In the genomic region with DNA sequence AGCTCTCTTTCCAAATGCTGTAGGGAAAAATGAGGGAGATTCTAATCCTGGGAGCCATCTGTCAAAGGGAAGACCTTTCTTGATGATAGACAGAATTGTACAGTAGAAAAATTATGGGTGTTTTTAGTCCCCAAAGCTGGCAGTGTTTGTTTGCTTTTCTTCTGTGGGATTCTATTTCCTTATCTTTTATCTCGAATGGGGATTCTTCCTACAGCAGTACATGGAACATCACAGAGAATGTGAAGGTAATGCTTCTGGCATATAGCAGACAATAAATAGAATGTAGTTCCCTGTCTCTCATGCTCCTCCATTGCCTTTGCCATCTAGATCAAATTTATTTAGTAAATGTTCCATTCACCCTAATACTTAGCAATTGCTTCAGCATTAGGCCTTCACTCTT, we compare ENCODE assay signal across 15 cellular contexts.
DNase-seq lines count a peak whose midpoint lies in the region; ATAC-seq and TF ChIP-seq lines count a peak whose summit lies in the region.
"Had no signal": no experiment of that assay in that cellular context is flagged by ENCODE, and none has a peak within 500 bp of the region (broad histone marks: within the 10 kb centered on the region; RNA-seq: fewer than 3 reads in every experiment).

No MANE protein-coding gene starts in this region.

- H3K27ac Mint-ChIP-seq in osteocyte (ENCODE audit: unreplicated experiment), result peak overlapping the region; percentile 46
- H3K27ac Mint-ChIP-seq: CD4-positive, CD25-positive, alpha-beta regulatory T cell; CD8-positive, alpha-beta memory T cell had no signal

- H3K36me3 ChIP-seq in ascending aorta (no peaks in the 10 kb centered on the region), aorta (ENCODE audit: control insufficient read depth in 1 of 2, insufficient read depth in 2 of 2, low read length in 1 of 2) (no peaks in the 10 kb centered on the region), A673 (ENCODE audit: insufficient read depth, low read length, poor library complexity, severe bottlenecking) (no peaks in the 10 kb centered on the region)
- H3K36me3 ChIP-seq: BE2C had no signal

- H3K9me3 ChIP-seq in ascending aorta (no peaks in the 10 kb centered on the region), aorta (ENCODE audit: control insufficient read depth, low read length) (no peaks in the 10 kb centered on the region), A673 (ENCODE audit: low read depth, low read length, poor library complexity, severe bottlenecking) (no peaks in the 10 kb centered on the region)
- H3K9me3 ChIP-seq: BE2C had no signal

- no TSS peak for BruUV-seq in A673 (replicated peaks; lab: Mats Ljungman, UMichigan)

- H3K4me1 ChIP-seq in ascending aorta (peaks cover 0 to 33% of the 10 kb centered on the region in 2 donors), aorta (ENCODE audit: control insufficient read depth in 1 of 2, insufficient read depth in 2 of 2, low read length in 2 of 2) (peaks cover 5 to 14% of the 10 kb centered on the region in 2 donors), A673 (ENCODE audit: insufficient read depth, low read length, poor library complexity, severe bottlenecking) (peaks cover 7% of the 10 kb centered on the region)

- peak overlapping the region; percentile 68 to 74 for H3K27ac ChIP-seq in ascending aorta
- peak overlapping the region; percentile 21 to 54 for H3K27ac ChIP-seq in aorta (ENCODE audit: low read depth in 1 of 2, low read length in 2 of 2)
- no peak overlapping the region for H3K27ac ChIP-seq in A673 (ENCODE audit: low read depth, low read length, poor library complexity, severe bottlenecking)

- H3K4me3 Mint-ChIP-seq in osteocyte (ENCODE audit: unreplicated experiment), result no peak overlapping the region
- H3K4me3 Mint-ChIP-seq: CD4-positive, CD25-positive, alpha-beta regulatory T cell; CD8-positive, alpha-beta memory T cell had no signal

- H3K27me3 ChIP-seq in ascending aorta, result no peaks in the 10 kb centered on the region
- no peaks in the 10 kb centered on the region for H3K27me3 ChIP-seq in aorta (ENCODE audit: control insufficient read depth in 1 of 2, insufficient read depth in 2 of 2, low read length in 1 of 2)
- no peaks in the 10 kb centered on the region for H3K27me3 ChIP-seq in A673 (replicated peaks; ENCODE audit: insufficient read depth, low read depth, low read length, poor library complexity)
- H3K27me3 ChIP-seq: BE2C had no signal

- H3K36me3 Mint-ChIP-seq in osteocyte (ENCODE audit: unreplicated experiment), result no peaks in the 10 kb centered on the region
- H3K36me3 Mint-ChIP-seq: CD4-positive, CD25-positive, alpha-beta regulatory T cell; CD8-positive, alpha-beta memory T cell had no signal

- H3K4me1 Mint-ChIP-seq in osteocyte (ENCODE audit: unreplicated experiment), result peaks cover 54% of the 10 kb centered on the region
- H3K4me1 Mint-ChIP-seq: CD4-positive, CD25-positive, alpha-beta regulatory T cell; CD8-positive, alpha-beta memory T cell had no signal

- POLR2A ChIA-PET in A673 (lab: Charles Lee; ENCODE audit: low non-redundant PET), result no interaction called here

- H3K4me3 ChIP-seq in ascending aorta, result no peak overlapping the region
- H3K4me3 ChIP-seq in aorta (ENCODE audit: low read length in 2 of 2), result no peak overlapping the region
- no peak overlapping the region for H3K4me3 ChIP-seq in A673 (ENCODE audit: low read depth, low read length, poor library complexity, severe bottlenecking)

- CTCF ChIA-PET in A673 (lab: Charles Lee), result interaction anchor here (0.6 kb wide), 1 partner anchor 615 kb away, joined by 3 read pairs; no protein-coding TSS in a partner anchor

- DNase-seq in SK-N-DZ (ENCODE audit: low spot score) (peak; percentile 56), ascending aorta (ENCODE audit: low spot score in 2 of 2) (no peak), osteocyte (ENCODE audit: extremely low spot score, unreplicated experiment) (no peak), aorta (no peak), GDM1 (lab: John Stamatoyannopoulos, UW) (no peak), A673 (ENCODE audit: low spot score) (no peak)
- DNase-seq: ACHN; BE2C; C1 segment of cervical spinal cord; CD4-positive, CD25-positive, alpha-beta regulatory T cell; CD8-positive, alpha-beta memory T cell; COR-L47; DMS 273 treated with DMSO at 0.1 percent for 48 hours; GOT3 had no signal

- H3K9me3 Mint-ChIP-seq in osteocyte (ENCODE audit: unreplicated experiment), result no peaks in the 10 kb centered on the region
- H3K9me3 Mint-ChIP-seq: CD4-positive, CD25-positive, alpha-beta regulatory T cell; CD8-positive, alpha-beta memory T cell had no signal

- 17 to 23% methylated on average over 1 of the region's 1 CpG for WGBS in aorta, 2 donors

- H3K27me3 Mint-ChIP-seq in osteocyte (ENCODE audit: unreplicated experiment), result no peaks in the 10 kb centered on the region
- H3K27me3 Mint-ChIP-seq: CD4-positive, CD25-positive, alpha-beta regulatory T cell had no signal

- TF ChIP-seq CTCF in ascending aorta (IDR thresholded peaks at IDR 0.05) (no peak), osteocyte (IDR thresholded peaks at IDR 0.05) (no peak), A673 (conservative IDR thresholded peaks at IDR 0.05; ENCODE audit: low read depth, low read length) (no peak)

- intact Hi-C loops in ascending aorta (cut with DNase I), result loop anchor here (2.0 to 10.0 kb wide), 6 partner anchors 18 to 693 kb away; no protein-coding TSS in a partner anchor
- intact Hi-C loops in aorta (cut with DNase I), result loop anchor here (5.0 to 10.0 kb wide), 4 partner anchors 477 to 880 kb away; no protein-coding TSS in a partner anchor
- intact Hi-C loops in A673 (cut with micrococcal nuclease; ENCODE audit: unreplicated experiment), result loop anchor here (5.0 to 10.0 kb wide), 3 partner anchors 360 to 877 kb away; no protein-coding TSS in a partner anchor

- ATAC-seq in aorta (ENCODE audit: low FRiP score), result no peak
- no peak for ATAC-seq in HG03520 (IDR thresholded peaks at IDR 0.05; ENCODE audit: unreplicated experiment)
